Comparison of ENCODE assay signal across 15 cellular contexts in genomic region chr11:27347949-27348879, GRCh38. TPM values are rescaled to one million over a fixed set of nuclear protein-coding genes. Genes with fewer than 3 reads are reported as not detected.
DNase-seq lines count a peak whose midpoint lies in the region; ATAC-seq and TF ChIP-seq lines count a peak whose summit lies in the region.
"Had no signal": no experiment of that assay in that cellular context is flagged by ENCODE, and none has a peak within 500 bp of the region (broad histone marks: within the 10 kb centered on the region; RNA-seq: fewer than 3 reads in every experiment).

No MANE protein-coding gene starts in this region.

- TF ChIP-seq CTCF in WTC11 (IDR thresholded peaks at IDR 0.05), result no peak
- no peak for TF ChIP-seq CTCF in mucosa of descending colon (IDR thresholded peaks at IDR 0.05)

- H2AFZ ChIP-seq in GM23248, result peak overlapping the region; percentile 46

- no peak overlapping the region for H3K9ac ChIP-seq in GM23248

- DNase-seq in GM23248, result no peak
- peak; percentile 94 for DNase-seq in NCI-H146 treated with DMSO at 0.1 percent for 48 hours (lab: John Stamatoyannopoulos, UW; ENCODE audit: unreplicated experiment)
- no peak for DNase-seq in WTC11 (ENCODE audit: low spot score)
- no peak for DNase-seq in mucosa of descending colon
- no peak for DNase-seq in immature natural killer cell
- no peak for DNase-seq in stimulated activated CD4-positive, alpha-beta T cell treated with anti-CD3 and anti-CD28 coated beads, Interleukin-4, amount 100 ng/mL, for 1 hour
- DNase-seq: activated CD8-positive, alpha-beta T cell treated with anti-CD3 and anti-CD28 coated beads for 36 hours; effector CD4-positive, alpha-beta T cell; NCI-H82; stimulated activated naive CD4-positive, alpha-beta T cell treated with Interleukin-2 at 50 U/mL for 16 hours; T-helper 1 cell had no signal

- no peak overlapping the region for H3K4me2 ChIP-seq in GM23248 (ENCODE audit: unreplicated experiment)

- peak overlapping the region; percentile 30 for H3K4me3 Mint-ChIP-seq in WTC11
- no peak overlapping the region for H3K4me3 Mint-ChIP-seq in immature natural killer cell
- H3K4me3 Mint-ChIP-seq: activated CD8-positive, alpha-beta T cell treated with anti-CD3 and anti-CD28 coated beads for 36 hours; activated naive CD4-positive, alpha-beta T cell treated with anti-CD3 and anti-CD28 coated beads, Interleukin-2, amount 50 U/mL, for 24 hours; natural killer cell treated with Interleukin-12 subunit alpha and Interleukin-12 subunit beta and Interleukin-15 and Interleukin-18, amount 100 ng/mL, for 72 hours had no signal

- in situ Hi-C loops in GM23248 (cut with MboI), result no loop called here

- H3K9me2 ChIP-seq in GM23248 (ENCODE audit: insufficient read depth), result no peaks in the 10 kb centered on the region

- no peaks in the 10 kb centered on the region for H4K20me1 ChIP-seq in GM23248 (ENCODE audit: insufficient read depth)

- H3K9me3 Mint-ChIP-seq in WTC11 (peaks cover 9% of the 10 kb centered on the region), immature natural killer cell (peaks cover 0 to 1% (median 0%) of the 10 kb centered on the region in 6 donors)
- H3K9me3 Mint-ChIP-seq: activated CD8-positive, alpha-beta T cell treated with anti-CD3 and anti-CD28 coated beads for 36 hours; activated naive CD4-positive, alpha-beta T cell treated with anti-CD3 and anti-CD28 coated beads, Interleukin-2, amount 50 U/mL, for 24 hours; natural killer cell treated with Interleukin-12 subunit alpha and Interleukin-12 subunit beta and Interleukin-15 and Interleukin-18, amount 100 ng/mL, for 72 hours had no signal

- peaks cover 61% of the 10 kb centered on the region for H3K4me1 Mint-ChIP-seq in WTC11
- H3K4me1 Mint-ChIP-seq in immature natural killer cell, result no peaks in the 10 kb centered on the region
- H3K4me1 Mint-ChIP-seq: activated naive CD4-positive, alpha-beta T cell treated with anti-CD3 and anti-CD28 coated beads, Interleukin-2, amount 50 U/mL, for 24 hours had no signal

- H3K79me2 ChIP-seq in GM23248 (ENCODE audit: insufficient read depth), result no peaks in the 10 kb centered on the region

- no peaks in the 10 kb centered on the region for H3F3A ChIP-seq in GM23248 (ENCODE audit: insufficient read depth)

- peaks cover 10% of the 10 kb centered on the region for H3K4me1 ChIP-seq in GM23248 (ENCODE audit: insufficient read depth)
- no peaks in the 10 kb centered on the region for H3K4me1 ChIP-seq in mucosa of descending colon (ENCODE audit: low read depth)

- no peaks in the 10 kb centered on the region for H3K9me3 ChIP-seq in GM23248 (ENCODE audit: low read depth)
- no peaks in the 10 kb centered on the region for H3K9me3 ChIP-seq in mucosa of descending colon

- ATAC-seq in WTC11 (peak; percentile 97), mucosa of descending colon (peak; percentile 48), GM18519 (IDR thresholded peaks at IDR 0.05; ENCODE audit: low FRiP score, unreplicated experiment) (no peak), GM18873 (IDR thresholded peaks at IDR 0.05; ENCODE audit: low FRiP score, unreplicated experiment) (no peak)
- ATAC-seq: activated CD8-positive, alpha-beta T cell treated with anti-CD3 and anti-CD28 coated beads for 36 hours; natural killer cell treated with Interleukin-12 subunit alpha and Interleukin-12 subunit beta and Interleukin-15 and Interleukin-18, amount 100 ng/mL, for 72 hours had no signal

- WGBS in GM23248 (ENCODE audit: low coverage in 1 of 2, low lambda C conversion rate in 2 of 2, missing lambda C conversion rate in 2 of 2), 2 experiments, result 39 to 43% methylated on average over 9 of the region's 9 CpGs

- H3K27ac Mint-ChIP-seq in WTC11 (peak overlapping the region; percentile 85), immature natural killer cell (no peak overlapping the region)
- H3K27ac Mint-ChIP-seq: activated CD8-positive, alpha-beta T cell treated with anti-CD3 and anti-CD28 coated beads for 36 hours; activated naive CD4-positive, alpha-beta T cell treated with anti-CD3 and anti-CD28 coated beads, Interleukin-2, amount 50 U/mL, for 24 hours; natural killer cell treated with Interleukin-12 subunit alpha and Interleukin-12 subunit beta and Interleukin-15 and Interleukin-18, amount 100 ng/mL, for 72 hours had no signal

- CTCF ChIA-PET in WTC11 (lab: Charles Lee), result interaction anchor here (1.3 to 1.5 kb wide), 2 partner anchors 52 to 124 kb away, joined by 3 to 9 read pairs; partner anchors contain the start of gene LGR4

- POLR2A ChIA-PET in WTC11 (lab: Charles Lee), result no interaction called here

- H3K27me3 Mint-ChIP-seq in WTC11 (ENCODE audit: low read depth), result peaks cover 22% of the 10 kb centered on the region
- H3K27me3 Mint-ChIP-seq in immature natural killer cell (ENCODE audit: low read depth in 3 of 3), result no peaks in the 10 kb centered on the region
- H3K27me3 Mint-ChIP-seq: activated CD8-positive, alpha-beta T cell treated with anti-CD3 and anti-CD28 coated beads for 36 hours; activated naive CD4-positive, alpha-beta T cell treated with anti-CD3 and anti-CD28 coated beads, Interleukin-2, amount 50 U/mL, for 24 hours; natural killer cell treated with Interleukin-12 subunit alpha and Interleukin-12 subunit beta and Interleukin-15 and Interleukin-18, amount 100 ng/mL, for 72 hours had no signal

- H3K4me3 ChIP-seq in GM23248, result no peak overlapping the region
- no peak overlapping the region for H3K4me3 ChIP-seq in mucosa of descending colon

- H3K27ac ChIP-seq in GM23248, result no peak overlapping the region

- intact Hi-C loops in mucosa of descending colon (cut with DNase I, micrococcal nuclease), result no loop called here

- no peaks in the 10 kb centered on the region for H3K27me3 ChIP-seq in GM23248 (replicated peaks; ENCODE audit: insufficient read depth)

- no peaks in the 10 kb centered on the region for H3K36me3 ChIP-seq in GM23248 (ENCODE audit: low read depth)
- H3K36me3 ChIP-seq in mucosa of descending colon (ENCODE audit: low read depth), result no peaks in the 10 kb centered on the region

- H3K36me3 Mint-ChIP-seq in WTC11 (peaks cover 19% of the 10 kb centered on the region), immature natural killer cell (peaks cover 0 to 22% (median 7%) of the 10 kb centered on the region in 3 donors)
- H3K36me3 Mint-ChIP-seq: natural killer cell treated with Interleukin-12 subunit alpha and Interleukin-12 subunit beta and Interleukin-15 and Interleukin-18, amount 100 ng/mL, for 72 hours had no signal

TF ChIP-seq in WTC11, 78 proteins besides CTCF, POLR2A, EP300 and RAD21:
- TF ChIP-seq, protein P1, sequence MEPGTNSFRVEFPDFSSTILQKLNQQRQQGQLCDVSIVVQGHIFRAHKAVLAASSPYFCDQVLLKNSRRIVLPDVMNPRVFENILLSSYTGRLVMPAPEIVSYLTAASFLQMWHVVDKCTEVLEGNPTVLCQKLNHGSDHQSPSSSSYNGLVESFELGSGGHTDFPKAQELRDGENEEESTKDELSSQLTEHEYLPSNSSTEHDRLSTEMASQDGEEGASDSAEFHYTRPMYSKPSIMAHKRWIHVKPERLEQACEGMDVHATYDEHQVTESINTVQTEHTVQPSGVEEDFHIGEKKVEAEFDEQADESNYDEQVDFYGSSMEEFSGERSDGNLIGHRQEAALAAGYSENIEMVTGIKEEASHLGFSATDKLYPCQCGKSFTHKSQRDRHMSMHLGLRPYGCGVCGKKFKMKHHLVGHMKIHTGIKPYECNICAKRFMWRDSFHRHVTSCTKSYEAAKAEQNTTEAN (CRISPR knock-in tag; IDR thresholded peaks at IDR 0.05), result peak; percentile 46; the same call in 1 of the 2 replicates
- TF ChIP-seq IRF2 (CRISPR knock-in tag; IDR thresholded peaks at IDR 0.05; ENCODE audit: borderline replicate concordance, low read depth), result no peak
TF ChIP-seq in WTC11: peak in this region for 1.

RNA-seq across cellular contexts. Expression of gene CCDC34, which starts 14.8 kb away (rescaled TPM):
- total RNA-seq in GM23248 (2014; rRNA removed; shearing (Covaris generic)), result 3.9 and 5.7 TPM in 2 replicates
- polyA plus RNA-seq in GM23248 (2016; fragmentation: Nextera tagmentation; extraction: Ambion mirVana) (7.8 and 8.1 TPM in 2 replicates), immature natural killer cell (1 to 10 TPM; 1.3 to 1.6 (median 1.4) TPM)
- total RNA-seq in WTC11 (2021) (18.9 to 23.7 TPM (median 22.8 TPM) in 3 replicates), mucosa of descending colon (10 to 100 TPM in 2 of 3 donors, 1 to 10 TPM in 1; 7.2 to 11.2 (median 10.1) TPM)

Comparison
In these comparisons a context has a peak if more than half of its experiments do, and no peak if none do; other contexts are left out.
1. ATAC-seq: peak in WTC11 (single experiment) and mucosa of descending colon (single experiment); none in GM18519 (single experiment) and GM18873 (single experiment).